ENCODE assay signal across 26 cellular contexts in genomic region chr5:161134123-161134522, GRCh38.
DNase-seq lines count a peak whose midpoint lies in the region; ATAC-seq, FAIRE-seq and TF ChIP-seq lines count a peak whose summit lies in the region.
"Had no signal": no experiment of that assay in that cellular context is flagged by ENCODE, and none has a peak within 500 bp of the region (broad histone marks: within the 10 kb centered on the region; RNA-seq: fewer than 3 reads in every experiment).

No MANE protein-coding gene starts in this region.

- no peak overlapping the region for H3K27ac ChIP-seq in OCI-LY7 (ENCODE audit: low read depth, low read length, poor library complexity, severe bottlenecking)
- H3K27ac ChIP-seq: A549; BLaER1 treated with 17β-estradiol and CSF1 and Interleukin-3, amounts not matched to agents 10 nM and 100 nM; GM23248 had no signal

- CTCF ChIA-PET in OCI-LY7 (lab: Charles Lee; ENCODE audit: unreplicated experiment), result no interaction called here

- 0 out of 2 replicates have a peak overlapping the region, but pooled peaks have one; percentile 26 for H2AFZ ChIP-seq in OCI-LY7 (ENCODE audit: low read length)
- H2AFZ ChIP-seq: GM23248 had no signal

- H3K4me1 Mint-ChIP-seq in mesothelial cell of epicardium, result peaks cover 4% of the 10 kb centered on the region
- H3K4me1 Mint-ChIP-seq: CD14-positive monocyte; CD8-positive, alpha-beta memory T cell; H9 had no signal

- TF ChIP-seq CTCF in OCI-LY7 (conservative IDR thresholded peaks at IDR 0.05; ENCODE audit: low read length) (no peak), mesothelial cell of epicardium (IDR thresholded peaks at IDR 0.05; ENCODE audit: unreplicated experiment) (no peak), omental fat pad (IDR thresholded peaks at IDR 0.05) (no peak)

- DNase-seq in GM18507 (ENCODE audit: extremely low spot score, insufficient read length, low read depth) (no peak), OCI-LY7 (ENCODE audit: low spot score) (no peak), left kidney (ENCODE audit: low read depth, low spot score) (peak; percentile 39), mesothelial cell of epicardium (ENCODE audit: low spot score in 2 of 2, unreplicated experiment in 2 of 2) (no peak), omental fat pad (ENCODE audit: low spot score) (no peak), DMS 273 treated with DMSO at 0.1 percent for 48 hours (lab: John Stamatoyannopoulos, UW) (no peak), NCI-H2227 treated with DMSO at 0.1 percent for 48 hours (lab: John Stamatoyannopoulos, UW) (no peak), hypothalamus (lab: John Stamatoyannopoulos, UW) (no peak)
- DNase-seq: 8988T; ACHN; AML-193; BE2C; CD4-positive, alpha-beta T cell; CD8-positive, alpha-beta memory T cell; DMS53; DMS79 treated with DMSO at 0.1 percent for 48 hours; GF-D8; GM23248; H9 had no signal

- no peaks in the 10 kb centered on the region for H3K36me3 Mint-ChIP-seq in mesothelial cell of epicardium
- H3K36me3 Mint-ChIP-seq: CD14-positive monocyte; CD8-positive, alpha-beta memory T cell had no signal

- no TSS peak for BruUV-seq in OCI-LY7 (replicated peaks; lab: Mats Ljungman, UMichigan)

- no peaks in the 10 kb centered on the region for H3K36me3 ChIP-seq in OCI-LY7 (ENCODE audit: insufficient read depth, low read length)
- H3K36me3 ChIP-seq: BE2C; BLaER1 treated with 17β-estradiol and CSF1 and Interleukin-3, amounts not matched to agents 10 nM and 100 nM had no signal

- peak overlapping the region; percentile 19 for H3K27ac Mint-ChIP-seq in mesothelial cell of epicardium
- H3K27ac Mint-ChIP-seq: CD14-positive monocyte; CD4-positive, alpha-beta T cell; CD8-positive, alpha-beta memory T cell; H9 had no signal

- H3K4me3 ChIP-seq in OCI-LY7 (ENCODE audit: low read depth, low read length, poor library complexity, severe bottlenecking), result no peak overlapping the region
- H3K4me3 ChIP-seq: A549; BLaER1 treated with 17β-estradiol and CSF1 and Interleukin-3, amounts not matched to agents 10 nM and 100 nM; GM23248 had no signal

- H3K79me2 ChIP-seq in OCI-LY7 (ENCODE audit: insufficient read depth, low read depth, low read length), result no peaks in the 10 kb centered on the region

- peaks cover 4% of the 10 kb centered on the region for H3K9me3 Mint-ChIP-seq in mesothelial cell of epicardium
- H3K9me3 Mint-ChIP-seq: H9 had no signal

- H3K4me3 Mint-ChIP-seq in mesothelial cell of epicardium, result no peak overlapping the region
- H3K4me3 Mint-ChIP-seq: CD14-positive monocyte; CD4-positive, alpha-beta T cell; CD8-positive, alpha-beta memory T cell; H9 had no signal

- peaks cover 1% of the 10 kb centered on the region for H3K27me3 Mint-ChIP-seq in mesothelial cell of epicardium (ENCODE audit: low read depth)
- H3K27me3 Mint-ChIP-seq: CD4-positive, alpha-beta T cell; CD8-positive, alpha-beta memory T cell had no signal

- H3K4me2 ChIP-seq in OCI-LY7 (ENCODE audit: low read length), result no peak overlapping the region
- H3K4me2 ChIP-seq: A549; BLaER1 treated with 17β-estradiol and CSF1 and Interleukin-3, amounts not matched to agents 10 nM and 100 nM had no signal

- peak; percentile 39 for FAIRE-seq in GM18507 (lab: Jason Lieb, UNC)
- FAIRE-seq: A549, D721Med, GM12891, GM19239 had no signal

- H3K9me3 ChIP-seq in OCI-LY7 (ENCODE audit: low read length), result no peaks in the 10 kb centered on the region
- H3K9me3 ChIP-seq: A549; BE2C; BLaER1 treated with 17β-estradiol and CSF1 and Interleukin-3, amounts not matched to agents 10 nM and 100 nM had no signal

- H3K9me2 ChIP-seq in OCI-LY7 (ENCODE audit: insufficient read depth, low read length), result no peaks in the 10 kb centered on the region

- H4K20me1 ChIP-seq in OCI-LY7 (ENCODE audit: insufficient read depth, low read length), result no peaks in the 10 kb centered on the region
- H4K20me1 ChIP-seq: BLaER1 treated with 17β-estradiol and CSF1 and Interleukin-3, amounts not matched to agents 10 nM and 100 nM had no signal

- ATAC-seq in omental fat pad (ENCODE audit: low FRiP score), result no peak
- ATAC-seq: A549, HCT116 had no signal

- intact Hi-C loops in OCI-LY7 (cut with micrococcal nuclease; ENCODE audit: unreplicated experiment), result loop anchor here (10.0 kb wide), 1 partner anchor 709 kb away; the partner anchor contains the start of gene PTTG1

- peaks cover 37% of the 10 kb centered on the region for H3K4me1 ChIP-seq in OCI-LY7 (ENCODE audit: insufficient read depth, low read length, poor library complexity, severe bottlenecking)
- H3K4me1 ChIP-seq: A549, BE2C had no signal

- POLR2A ChIA-PET in OCI-LY7 (lab: Charles Lee), result interaction anchor here (1.2 kb wide), 1 partner anchor 15 kb away, joined by 5 read pairs; no protein-coding TSS in a partner anchor
